ENCODE assay signal across 16 cellular contexts in genomic region chr6:118627724-118628123, GRCh38. TPM values are rescaled to one million over a fixed set of nuclear protein-coding genes. Genes with fewer than 3 reads are reported as not detected.
DNase-seq lines count a peak whose midpoint lies in the region; ATAC-seq lines count a peak whose summit lies in the region.
"Had no signal": no experiment of that assay in that cellular context is flagged by ENCODE, and none has a peak within 500 bp of the region (broad histone marks: within the 10 kb centered on the region; RNA-seq: fewer than 3 reads in every experiment).

No MANE protein-coding gene starts in this region.

- H3K4me1 ChIP-seq in trophoblast cell (ENCODE audit: control insufficient read depth in 1 of 2, insufficient read depth in 2 of 2, low read length in 2 of 2) = no peaks in the 10 kb centered on the region
- H3K4me1 ChIP-seq: BLaER1 had no signal

- no CpG with 5 or more reads among the region's 3 CpGs for WGBS in trophoblast cell (ENCODE audit: extremely low coverage, insufficient coverage, insufficient read length)

- H3K23ac ChIP-seq in trophoblast cell (ENCODE audit: low read length) = no peak overlapping the region

- no peak overlapping the region for H3K27ac Mint-ChIP-seq in activated CD4-positive, alpha-beta T cell treated with anti-CD3 and anti-CD28 coated beads for 36 hours
- H3K27ac Mint-ChIP-seq in stimulated activated naive CD8-positive, alpha-beta T cell treated with anti-CD3 and anti-CD28 coated beads, Interleukin-15, amount 100 ng/mL, for 72 hours = no peak overlapping the region

- H3K4me3 Mint-ChIP-seq in activated CD4-positive, alpha-beta T cell treated with anti-CD3 and anti-CD28 coated beads for 36 hours = no peak overlapping the region
- H3K4me3 Mint-ChIP-seq in stimulated activated naive CD8-positive, alpha-beta T cell treated with anti-CD3 and anti-CD28 coated beads, Interleukin-15, amount 100 ng/mL, for 72 hours = no peak overlapping the region

- no peak overlapping the region for H2AK5ac ChIP-seq in trophoblast cell (ENCODE audit: low read length)

- H3K4me2 ChIP-seq in trophoblast cell (ENCODE audit: low read length) = no peak overlapping the region
- H3K4me2 ChIP-seq: BLaER1 had no signal

- peaks cover 3% of the 10 kb centered on the region for H3K9me3 ChIP-seq in trophoblast cell (ENCODE audit: insufficient read depth, low read depth, low read length)

- H3K79me1 ChIP-seq in trophoblast cell (ENCODE audit: low read length) = no peaks in the 10 kb centered on the region

- H2BK120ac ChIP-seq in trophoblast cell (ENCODE audit: insufficient read depth, low read length, poor library complexity) = no peak overlapping the region

- H2BK5ac ChIP-seq in trophoblast cell (ENCODE audit: low read depth, low read length, poor library complexity) = no peak overlapping the region

- H3K79me2 ChIP-seq in trophoblast cell (ENCODE audit: control insufficient read depth, insufficient read depth, low read length, poor library complexity) = no peaks in the 10 kb centered on the region

- no peak overlapping the region for H2AFZ ChIP-seq in trophoblast cell (ENCODE audit: insufficient read depth, low read length, poor library complexity)

- POLR2A ChIA-PET in activated CD4-positive, alpha-beta T cell treated with anti-CD3 and anti-CD28 coated beads for 36 hours (lab: Charles Lee) = no interaction called here

- no peak overlapping the region for H4K12ac ChIP-seq in trophoblast cell (ENCODE audit: low read depth, low read length)

- no peaks in the 10 kb centered on the region for H3K27me3 ChIP-seq in trophoblast cell (ENCODE audit: insufficient read depth, low read length)
- H3K27me3 ChIP-seq: BLaER1 had no signal

- peaks cover 1 to 2% of the 10 kb centered on the region in 2 experiments for H3K36me3 ChIP-seq in trophoblast cell (ENCODE audit: control insufficient read depth in 1 of 2, insufficient read depth in 2 of 2, low read length in 2 of 2)

- no peak overlapping the region for H3K9ac ChIP-seq in trophoblast cell (ENCODE audit: low read length)
- H3K9ac ChIP-seq: BLaER1 had no signal

- H2BK12ac ChIP-seq in trophoblast cell (ENCODE audit: low read length) = no peak overlapping the region

- no peak overlapping the region for H4K91ac ChIP-seq in trophoblast cell (ENCODE audit: low read depth, low read length)

- no peak overlapping the region for H3K18ac ChIP-seq in trophoblast cell (ENCODE audit: low read length)

- H3K36me3 Mint-ChIP-seq in activated CD4-positive, alpha-beta T cell treated with anti-CD3 and anti-CD28 coated beads for 36 hours (ENCODE audit: low read depth) = peaks cover 64% of the 10 kb centered on the region

- H3K4me1 Mint-ChIP-seq in activated CD4-positive, alpha-beta T cell treated with anti-CD3 and anti-CD28 coated beads for 36 hours = peaks cover 62% of the 10 kb centered on the region
- peaks cover 75% of the 10 kb centered on the region for H3K4me1 Mint-ChIP-seq in stimulated activated naive CD8-positive, alpha-beta T cell treated with anti-CD3 and anti-CD28 coated beads, Interleukin-15, amount 100 ng/mL, for 72 hours

- CTCF ChIA-PET in activated CD4-positive, alpha-beta T cell treated with anti-CD3 and anti-CD28 coated beads for 36 hours (lab: Charles Lee) = interaction anchor here (0.9 to 1.1 kb wide), 2 partner anchors 12 to 173 kb away, joined by 3 to 4 read pairs; no protein-coding TSS in a partner anchor

- H3K27ac ChIP-seq in trophoblast cell (ENCODE audit: low read depth, low read length) = peak overlapping the region; percentile 72
- H3K27ac ChIP-seq: 22Rv1, BLaER1 had no signal

- H3K9me3 Mint-ChIP-seq in activated CD4-positive, alpha-beta T cell treated with anti-CD3 and anti-CD28 coated beads for 36 hours (ENCODE audit: low read depth) = peaks cover 10% of the 10 kb centered on the region
- peaks cover 6 to 23% of the 10 kb centered on the region in 2 donors for H3K9me3 Mint-ChIP-seq in stimulated activated naive CD8-positive, alpha-beta T cell treated with anti-CD3 and anti-CD28 coated beads, Interleukin-15, amount 100 ng/mL, for 72 hours

- intact Hi-C loops in activated CD4-positive, alpha-beta T cell treated with anti-CD3 and anti-CD28 coated beads for 36 hours (cut with DNase I, micrococcal nuclease) = no loop called here

- H3K14ac ChIP-seq in trophoblast cell (ENCODE audit: low read length) = no peak overlapping the region

- no peaks in the 10 kb centered on the region for H3K27me3 Mint-ChIP-seq in activated CD4-positive, alpha-beta T cell treated with anti-CD3 and anti-CD28 coated beads for 36 hours
- no peaks in the 10 kb centered on the region for H3K27me3 Mint-ChIP-seq in stimulated activated naive CD8-positive, alpha-beta T cell treated with anti-CD3 and anti-CD28 coated beads, Interleukin-15, amount 100 ng/mL, for 72 hours

- no peak overlapping the region for H3K4me3 ChIP-seq in trophoblast cell (ENCODE audit: low read depth, low read length)
- H3K4me3 ChIP-seq: BLaER1, GM12878 had no signal

- DNase-seq in activated CD4-positive, alpha-beta T cell treated with anti-CD3 and anti-CD28 coated beads for 36 hours = no peak
- DNase-seq in activated CD4-positive, alpha-beta T cell treated with anti-CD3 and anti-CD28 coated beads for 4 hours = no peak
- DNase-seq in stimulated activated naive CD8-positive, alpha-beta T cell treated with anti-CD3 and anti-CD28 coated beads, Interleukin-15, amount 100 ng/mL, for 72 hours = no peak
- DNase-seq in stimulated activated naive CD8-positive, alpha-beta T cell treated with anti-CD3 and anti-CD28 coated beads, Interleukin-15, Interleukin-2, amounts not matched to agents 100 U/mL and 50 U/mL, for 24 hours = no peak
- DNase-seq in trophoblast cell (no peak), NCI-H526 treated with DMSO at 0.1 percent for 48 hours (lab: John Stamatoyannopoulos, UW) (no peak), glomerular visceral epithelial cell (ENCODE audit: extremely low spot score) (no peak), DMS153 treated with DMSO at 0.1 percent for 48 hours (lab: John Stamatoyannopoulos, UW; ENCODE audit: unreplicated experiment) (no peak)
- DNase-seq: AML-193, Calu3, DMS 273 treated with DMSO at 0.1 percent for 48 hours, DMS79, H7 had no signal

- H4K8ac ChIP-seq in trophoblast cell (ENCODE audit: low read depth, low read length) = no peak overlapping the region

- no peak overlapping the region for H3K4ac ChIP-seq in trophoblast cell (ENCODE audit: low read depth, low read length)

- peak; percentile 48 for ATAC-seq in activated CD4-positive, alpha-beta T cell treated with anti-CD3 and anti-CD28 coated beads for 36 hours
- peak; percentile 34 for ATAC-seq in stimulated activated naive CD8-positive, alpha-beta T cell treated with anti-CD3 and anti-CD28 coated beads, Interleukin-15, amount 100 ng/mL, for 72 hours
- no peak for ATAC-seq in stimulated activated naive CD8-positive, alpha-beta T cell treated with anti-CD3 and anti-CD28 coated beads, Interleukin-15, Interleukin-2, amounts not matched to agents 100 U/mL and 50 U/mL, for 24 hours
- ATAC-seq: GM12878 had no signal

RNA-seq across cellular contexts. Expression of gene CEP85L, which starts 23.7 kb away (rescaled TPM):
- total RNA-seq in activated CD4-positive, alpha-beta T cell treated with anti-CD3 and anti-CD28 coated beads for 36 hours = 10 to 100 TPM; 29.5 to 29.7 TPM
- 6.3 TPM in 2 replicates for polyA plus RNA-seq in trophoblast cell (2013)
